Comparison of ENCODE assay signal across 21 cellular contexts in genomic region chr12:130671556-130671955, GRCh38. TPM values are rescaled to one million over a fixed set of nuclear protein-coding genes. Genes with fewer than 3 reads are reported as not detected.
"Had no signal": no experiment of that assay in that cellular context is flagged by ENCODE, and none has a peak within 500 bp of the region (broad histone marks: within the 10 kb centered on the region; RNA-seq: fewer than 3 reads in every experiment).

No MANE protein-coding gene starts in this region.

- H3K27ac ChIP-seq: SJSA1, SK-N-MC had no signal

- DNase-seq: IMR-90, Karpas-422, KG1, MG63, NCI-H1092, NCI-H1105 treated with DMSO at 0.1 percent for 48 hours, NCI-H1417 treated with DMSO at 0.1 percent for 48 hours, NCI-H146, NCI-H1930, NCI-H2081, NCI-H2107, NCI-H2227 treated with DMSO at 0.1 percent for 48 hours, NCI-H526 treated with DMSO at 0.1 percent for 48 hours, NCI-H748 treated with DMSO at 0.1 percent for 48 hours, Right ventricle myocardium superior, RPMI8226, SIG-M5 had no signal

- H3K4me3 ChIP-seq: MG63, SJSA1, SK-N-MC had no signal

- H3K27me3 ChIP-seq: MG63, SJSA1 had no signal

- H3K36me3 ChIP-seq: MG63, SJSA1 had no signal

- H3K4me1 ChIP-seq: SJSA1 had no signal

- H3K9me3 ChIP-seq: MG63, SJSA1 had no signal

RNA-seq across cellular contexts. Expression of gene RIMBP2, which starts 44.5 kb away (rescaled TPM):
- total RNA-seq: HepG2, HT1080, IMR-90, Right ventricle myocardium superior had no signal
- polyA plus RNA-seq: IMR-90 had no signal
